Comparison of ENCODE assay signal across 35 cellular contexts in genomic region chr2:232863996-232864395, GRCh38.
"Had no signal": no experiment of that assay in that cellular context is flagged by ENCODE, and none has a peak within 500 bp of the region (broad histone marks: within the 10 kb centered on the region; RNA-seq: fewer than 3 reads in every experiment).

No MANE protein-coding gene starts in this region.

- DNase-seq: activated B cell treated with CpG ODN at 0.5 μM for 24 hours; activated CD4-positive, alpha-beta T cell treated with anti-CD3 and anti-CD28 coated beads for 4 hours; activated CD4-positive, alpha-beta T cell treated with anti-CD3 and anti-CD28 coated beads, Interleukin-2, amount 50 U/mL, for 1 hour; activated CD4-positive, CD25-positive, alpha-beta regulatory T cell treated with anti-CD3 and anti-CD28 coated beads, Interleukin-2, amount 50 U/mL, for 72 hours; activated CD8-positive, alpha-beta T cell treated with anti-CD3 and anti-CD28 coated beads for 36 hours; activated gamma-delta T cell treated with Interleukin-2 at 50 U/mL for 16 hours; activated naive CD4-positive, alpha-beta T cell treated with anti-CD3 and anti-CD28 coated beads, Interleukin-2, amount 10 ng/mL, durations not matched to agents 7 days and 5 days; activated naive CD8-positive, alpha-beta T cell treated with anti-CD3 and anti-CD28 coated beads, Interleukin-2, amount 50 U/mL, for 24 hours; activated T-cell treated with anti-CD3 and anti-CD28 coated beads, Interleukin-2, amount 50 U/mL, for 1 hour; activated T-cell treated with anti-CD3 and anti-CD28 coated beads, Interleukin-2, amount 50 U/mL, for 72 hours; anterior cingulate cortex; caudate nucleus; cerebellar nuclear complex; MM.1S; MV-4-11; NCI-H1092; NCI-H1436 treated with DMSO at 0.1 percent for 48 hours; NCI-H187; NCI-H2029 treated with DMSO at 0.1 percent for 48 hours; NCI-H2107; NCI-H2171; NCI-H510A; NCI-H526; NCI-H748 treated with DMSO at 0.1 percent for 48 hours; NK-92 treated with Interleukin-12 subunit alpha and Interleukin-12 subunit beta, amount 100 ng/mL, for 24 hours; SHP77; SJCRH30; SK-N-SH; T-helper 1 cell; T-helper 2 cell; T-helper 9 cell had no signal

- H3K4me1 ChIP-seq: SJCRH30 had no signal

- H3K27ac ChIP-seq: KMS-11, SJCRH30, VCaP had no signal

- H3K4me3 ChIP-seq: SJCRH30 had no signal

- H3K9me3 ChIP-seq: SJCRH30, SK-N-SH had no signal

- ATAC-seq: activated CD8-positive, alpha-beta T cell treated with anti-CD3 and anti-CD28 coated beads for 36 hours; activated naive CD8-positive, alpha-beta T cell treated with anti-CD3 and anti-CD28 coated beads, Interleukin-2, amount 50 U/mL, for 24 hours; activated T-cell treated with anti-CD3 and anti-CD28 coated beads, Interleukin-2, amount 50 U/mL, for 72 hours; activated T-helper 17 cell treated with anti-CD3 and anti-CD28 coated beads, Interleukin-2, amount 50 U/mL, for 72 hours; Panc1 had no signal
